ENCODE assay signal across 1 cellular context in the genomic region with DNA sequence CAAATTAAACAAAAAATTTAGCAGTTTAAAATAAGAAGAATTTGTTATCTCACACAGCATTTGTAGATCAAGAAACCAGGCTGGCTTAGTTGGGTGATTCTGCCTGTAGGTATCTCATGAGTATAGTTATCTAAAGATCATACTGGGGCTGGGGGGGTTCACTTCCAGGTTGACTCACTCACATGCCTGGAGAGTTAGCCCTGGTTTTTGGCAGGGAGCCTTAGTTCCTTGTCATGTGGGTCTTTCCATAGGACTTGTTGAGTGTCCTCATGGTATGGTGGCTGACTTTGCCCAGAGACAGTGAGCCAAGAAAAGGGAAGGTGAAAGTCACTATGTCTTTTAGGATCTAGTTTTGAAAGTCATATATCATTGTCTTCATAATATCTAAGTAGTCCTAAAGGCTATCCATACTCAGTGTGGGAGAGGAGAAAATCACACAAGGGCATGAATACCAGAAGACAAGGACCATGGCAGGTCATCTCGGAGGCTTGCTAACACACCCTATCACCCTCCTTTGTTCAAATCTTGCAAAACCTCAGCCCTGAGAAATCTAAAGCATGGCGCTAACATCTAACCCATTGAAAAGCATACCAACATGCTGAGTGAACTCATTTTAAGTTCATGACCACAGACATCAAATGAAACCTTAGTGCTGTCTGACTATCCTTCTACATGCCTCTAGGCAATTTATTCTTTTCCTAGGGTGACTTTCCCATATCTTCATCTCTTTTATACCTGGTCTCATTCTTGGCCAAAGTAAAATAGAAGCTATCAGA.
A peak's percentile ranks its signal among the peaks of the same experiment; 100 is the strongest.
TF ChIP-seq lines count a peak whose summit lies in the region.

No MANE protein-coding gene starts in this region.

TF ChIP-seq in SK-N-SH, 30 proteins besides CTCF, POLR2A, EP300 and RAD21 (continued from another document):
- TF ChIP-seq SMC3 (IDR thresholded peaks at IDR 0.05; ENCODE audit: low read depth, low read length) (no peak), MEF2A (IDR thresholded peaks at IDR 0.05; ENCODE audit: borderline replicate concordance, low read depth) (no peak), ELF1 (IDR thresholded peaks at IDR 0.05) (no peak), RCOR1 (IDR thresholded peaks at IDR 0.05; ENCODE audit: low read length) (no peak), SIN3A (IDR thresholded peaks at IDR 0.05; ENCODE audit: borderline replicate concordance, low read depth, low read length) (no peak), CHD2 (IDR thresholded peaks at IDR 0.05; ENCODE audit: low read length, partially characterized antibody) (no peak)
- TF ChIP-seq, protein P1, sequence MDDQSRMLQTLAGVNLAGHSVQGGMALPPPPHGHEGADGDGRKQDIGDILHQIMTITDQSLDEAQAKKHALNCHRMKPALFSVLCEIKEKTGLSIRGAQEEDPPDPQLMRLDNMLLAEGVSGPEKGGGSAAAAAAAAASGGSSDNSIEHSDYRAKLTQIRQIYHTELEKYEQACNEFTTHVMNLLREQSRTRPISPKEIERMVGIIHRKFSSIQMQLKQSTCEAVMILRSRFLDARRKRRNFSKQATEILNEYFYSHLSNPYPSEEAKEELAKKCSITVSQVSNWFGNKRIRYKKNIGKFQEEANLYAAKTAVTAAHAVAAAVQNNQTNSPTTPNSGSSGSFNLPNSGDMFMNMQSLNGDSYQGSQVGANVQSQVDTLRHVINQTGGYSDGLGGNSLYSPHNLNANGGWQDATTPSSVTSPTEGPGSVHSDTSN (IDR thresholded peaks at IDR 0.05) = peak; percentile 55; the same call in 1 of the 2 replicates
- TF ChIP-seq, protein P2, sequence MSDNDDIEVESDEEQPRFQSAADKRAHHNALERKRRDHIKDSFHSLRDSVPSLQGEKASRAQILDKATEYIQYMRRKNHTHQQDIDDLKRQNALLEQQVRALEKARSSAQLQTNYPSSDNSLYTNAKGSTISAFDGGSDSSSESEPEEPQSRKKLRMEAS (IDR thresholded peaks at IDR 0.05; ENCODE audit: low read depth) = peak; percentile 46; the same call in 1 of the 2 replicates
